37 cellular contexts compared by ENCODE assay signal in the genomic region with DNA sequence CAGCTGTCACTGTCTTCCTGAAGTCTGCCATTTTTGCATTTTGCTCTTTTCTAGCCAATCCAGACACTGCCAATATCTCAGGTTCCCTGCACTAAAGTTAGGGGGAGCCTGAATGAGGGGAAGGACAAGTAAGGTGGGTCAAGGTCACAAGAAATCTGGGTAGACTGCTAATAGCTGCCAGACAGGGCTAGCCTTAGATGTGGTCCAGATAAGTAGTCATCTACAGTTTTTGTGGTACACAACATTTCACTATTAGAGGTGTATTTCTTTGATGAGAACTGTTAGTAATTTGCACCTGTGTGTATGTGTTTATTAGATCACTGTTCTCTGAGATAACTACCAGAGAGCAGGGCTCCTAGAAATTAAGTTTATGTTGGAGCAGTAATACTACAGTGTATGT. TPM values are rescaled to one million over a fixed set of nuclear protein-coding genes. Genes with fewer than 3 reads are reported as not detected.
"Had no signal": no experiment of that assay in that cellular context is flagged by ENCODE, and none has a peak within 500 bp of the region (broad histone marks: within the 10 kb centered on the region; RNA-seq: fewer than 3 reads in every experiment).

No MANE protein-coding gene starts in this region.

- H3K4me3 ChIP-seq: adrenal gland, breast epithelium, coronary artery, dorsolateral prefrontal cortex, gastrocnemius medialis, heart left ventricle had no signal

- H3K27ac Mint-ChIP-seq: activated B cell treated with CpG ODN at 0.5 μM for 24 hours; activated CD4-positive, alpha-beta memory T cell treated with anti-CD3 and anti-CD28 coated beads for 36 hours; activated CD4-positive, alpha-beta T cell treated with anti-CD3 and anti-CD28 coated beads for 36 hours; activated CD4-positive, alpha-beta T cell treated with anti-CD3 and anti-CD28 coated beads, Interleukin-2, amount 10 ng/mL, durations not matched to agents 24 days and 14 days; activated CD8-positive, alpha-beta memory T cell treated with anti-CD3 and anti-CD28 coated beads, Interleukin-2, amount 10 ng/mL, durations not matched to agents 7 days and 5 days; activated CD8-positive, alpha-beta T cell treated with anti-CD3 and anti-CD28 coated beads, Interleukin-2, amount 10 ng/mL, durations not matched to agents 7 days and 5 days; activated naive CD4-positive, alpha-beta T cell treated with anti-CD3 and anti-CD28 coated beads for 36 hours; activated naive CD4-positive, alpha-beta T cell treated with anti-CD3 and anti-CD28 coated beads, Interleukin-2, amount 50 U/mL, for 24 hours; activated T-helper 1 cell treated with anti-CD3 and anti-CD28 coated beads, Interleukin-12 subunit alpha, Interleukin-12 subunit beta, Interleukin-2, Interleukin-4 antibody, amounts not matched to agents 30 ng/mL and 10 ng/mL and 1 ng/mL, durations not matched to agents 14 hours and 24 hours and 36 hours; activated T-helper 2 cell treated with anti-CD3 and anti-CD28 coated beads, Interferon-gamma antibody, Interleukin-2, Interleukin-4, amounts not matched to agents 10 μg/mL and 5 μg/mL and 100 μg/mL, durations not matched to agents 14 hours and 24 hours and 36 hours; brain; dendritic cell treated with granulocyte-macrophage colony-stimulating factor and Interleukin-4, amounts not matched to agents 40 ng/mL and 50 ng/mL, for 4 days; endodermal cell; T-helper 17 cell; T-helper 2 cell treated with Interferon-gamma antibody and Interleukin-4, amounts not matched to agents 5 μg/mL and 100 μg/mL, for 36 hours had no signal

- H3K36me3 Mint-ChIP-seq: activated CD4-positive, alpha-beta memory T cell treated with anti-CD3 and anti-CD28 coated beads for 36 hours; activated CD8-positive, alpha-beta memory T cell treated with anti-CD3 and anti-CD28 coated beads, Interleukin-2, amount 10 ng/mL, durations not matched to agents 7 days and 5 days; activated naive CD4-positive, alpha-beta T cell treated with anti-CD3 and anti-CD28 coated beads, Interleukin-2, amount 50 U/mL, for 24 hours; brain had no signal

- H3K27me3 ChIP-seq: foreskin keratinocyte, gastrocnemius medialis, heart left ventricle had no signal

- H3K4me1 ChIP-seq: adrenal gland, breast epithelium, foreskin keratinocyte had no signal

- H3K9me3 ChIP-seq: adrenal gland, breast epithelium, gastrocnemius medialis, heart left ventricle had no signal

- H3K9me3 Mint-ChIP-seq: activated B cell treated with CpG ODN at 0.5 μM for 24 hours; activated CD4-positive, alpha-beta memory T cell treated with anti-CD3 and anti-CD28 coated beads for 36 hours; activated naive CD4-positive, alpha-beta T cell treated with anti-CD3 and anti-CD28 coated beads for 36 hours; activated naive CD4-positive, alpha-beta T cell treated with anti-CD3 and anti-CD28 coated beads, Interleukin-2, amount 50 U/mL, for 24 hours; activated T-helper 1 cell treated with anti-CD3 and anti-CD28 coated beads, Interleukin-12 subunit alpha, Interleukin-12 subunit beta, Interleukin-2, Interleukin-4 antibody, amounts not matched to agents 30 ng/mL and 10 ng/mL and 1 ng/mL, durations not matched to agents 14 hours and 24 hours and 36 hours; activated T-helper 2 cell treated with anti-CD3 and anti-CD28 coated beads, Interferon-gamma antibody, Interleukin-2, Interleukin-4, amounts not matched to agents 10 μg/mL and 5 μg/mL and 100 μg/mL, durations not matched to agents 14 hours and 24 hours and 36 hours; central memory CD8-positive, alpha-beta T cell; dendritic cell treated with granulocyte-macrophage colony-stimulating factor and Interleukin-4, amounts not matched to agents 40 ng/mL and 50 ng/mL, for 4 days; endodermal cell; T-helper 2 cell treated with Interferon-gamma antibody and Interleukin-4, amounts not matched to agents 5 μg/mL and 100 μg/mL, for 36 hours had no signal

- H3K27ac ChIP-seq: adrenal gland, breast epithelium, coronary artery, dorsolateral prefrontal cortex, foreskin keratinocyte, gastrocnemius medialis, heart left ventricle, WERI-Rb-1 had no signal

- H3K4me1 Mint-ChIP-seq: activated CD8-positive, alpha-beta memory T cell treated with anti-CD3 and anti-CD28 coated beads, Interleukin-2, amount 10 ng/mL, durations not matched to agents 7 days and 5 days; activated naive CD4-positive, alpha-beta T cell treated with anti-CD3 and anti-CD28 coated beads, Interleukin-2, amount 50 U/mL, for 24 hours; central memory CD8-positive, alpha-beta T cell; T-helper 17 cell had no signal

- DNase-seq: activated B cell treated with CpG ODN at 0.5 μM for 24 hours; activated CD4-positive, alpha-beta memory T cell treated with anti-CD3 and anti-CD28 coated beads for 36 hours; activated CD4-positive, alpha-beta T cell treated with anti-CD3 and anti-CD28 coated beads for 36 hours; activated CD4-positive, alpha-beta T cell treated with anti-CD3 and anti-CD28 coated beads, Interleukin-2, amount 10 ng/mL, durations not matched to agents 24 days and 14 days; activated CD8-positive, alpha-beta memory T cell treated with anti-CD3 and anti-CD28 coated beads, Interleukin-2, amount 10 ng/mL, durations not matched to agents 7 days and 5 days; activated CD8-positive, alpha-beta memory T cell treated with anti-CD3 and anti-CD28 coated beads, Interleukin-2, amount 50 U/mL, for 4 hours; activated CD8-positive, alpha-beta T cell treated with anti-CD3 and anti-CD28 coated beads, Interleukin-2, amount 10 ng/mL, durations not matched to agents 7 days and 5 days; activated effector memory CD4-positive, alpha-beta T cell treated with anti-CD3 and anti-CD28 coated beads, Interleukin-2, amount 50 U/mL, for 16 hours; activated naive CD4-positive, alpha-beta T cell treated with anti-CD3 and anti-CD28 coated beads for 36 hours; activated T-cell treated with anti-CD3 and anti-CD28 coated beads, Interleukin-2, amount 50 U/mL, for 1 hour; activated T-cell treated with anti-CD3 and anti-CD28 coated beads, Interleukin-2, amount 50 U/mL, for 48 hours; adrenal gland; amygdala; aorta; dorsolateral prefrontal cortex; effector memory CD4-positive, alpha-beta T cell; endodermal cell; foreskin keratinocyte; gastrocnemius medialis; glutamatergic neuron; T-helper 1 cell; T-helper 17 cell; T1000; WERI-Rb-1 had no signal

- H3K36me3 ChIP-seq: adrenal gland, breast epithelium, gastrocnemius medialis, heart left ventricle, WERI-Rb-1 had no signal

- ATAC-seq: activated CD4-positive, alpha-beta T cell treated with anti-CD3 and anti-CD28 coated beads for 36 hours; activated CD4-positive, CD25-positive, alpha-beta regulatory T cell treated with anti-CD3 and anti-CD28 coated beads, Interleukin-2, amount 50 U/mL, for 24 hours; activated CD8-positive, alpha-beta memory T cell treated with anti-CD3 and anti-CD28 coated beads, Interleukin-2, amount 10 ng/mL, durations not matched to agents 7 days and 5 days; activated CD8-positive, alpha-beta T cell treated with anti-CD3 and anti-CD28 coated beads, Interleukin-2, amount 10 ng/mL, durations not matched to agents 7 days and 5 days; esophagus mucosa; foreskin keratinocyte; gastrocnemius medialis; heart left ventricle; T-helper 17 cell had no signal

- H3K27me3 Mint-ChIP-seq: activated B cell treated with CpG ODN at 0.5 μM for 24 hours; activated CD4-positive, alpha-beta memory T cell treated with anti-CD3 and anti-CD28 coated beads for 36 hours; activated CD4-positive, alpha-beta T cell treated with anti-CD3 and anti-CD28 coated beads, Interleukin-2, amount 10 ng/mL, durations not matched to agents 24 days and 14 days; activated CD8-positive, alpha-beta memory T cell treated with anti-CD3 and anti-CD28 coated beads, Interleukin-2, amount 10 ng/mL, durations not matched to agents 7 days and 5 days; activated naive CD4-positive, alpha-beta T cell treated with anti-CD3 and anti-CD28 coated beads, Interleukin-2, amount 50 U/mL, for 24 hours; central memory CD8-positive, alpha-beta T cell; dendritic cell treated with granulocyte-macrophage colony-stimulating factor and Interleukin-4, amounts not matched to agents 40 ng/mL and 50 ng/mL, for 4 days; T-helper 17 cell had no signal

- H3K4me3 Mint-ChIP-seq: activated B cell treated with CpG ODN at 0.5 μM for 24 hours; activated CD4-positive, alpha-beta memory T cell treated with anti-CD3 and anti-CD28 coated beads for 36 hours; activated CD4-positive, alpha-beta T cell treated with anti-CD3 and anti-CD28 coated beads for 36 hours; activated CD4-positive, alpha-beta T cell treated with anti-CD3 and anti-CD28 coated beads, Interleukin-2, amount 10 ng/mL, durations not matched to agents 24 days and 14 days; activated CD8-positive, alpha-beta memory T cell treated with anti-CD3 and anti-CD28 coated beads, Interleukin-2, amount 10 ng/mL, durations not matched to agents 7 days and 5 days; activated CD8-positive, alpha-beta T cell treated with anti-CD3 and anti-CD28 coated beads, Interleukin-2, amount 10 ng/mL, durations not matched to agents 7 days and 5 days; activated naive CD4-positive, alpha-beta T cell treated with anti-CD3 and anti-CD28 coated beads for 36 hours; activated naive CD4-positive, alpha-beta T cell treated with anti-CD3 and anti-CD28 coated beads, Interleukin-2, amount 50 U/mL, for 24 hours; activated T-helper 1 cell treated with anti-CD3 and anti-CD28 coated beads, Interleukin-12 subunit alpha, Interleukin-12 subunit beta, Interleukin-2, Interleukin-4 antibody, amounts not matched to agents 30 ng/mL and 10 ng/mL and 1 ng/mL, durations not matched to agents 14 hours and 24 hours and 36 hours; brain; central memory CD8-positive, alpha-beta T cell; dendritic cell treated with granulocyte-macrophage colony-stimulating factor and Interleukin-4, amounts not matched to agents 40 ng/mL and 50 ng/mL, for 4 days; endodermal cell; T-helper 17 cell; T-helper 2 cell treated with Interferon-gamma antibody and Interleukin-4, amounts not matched to agents 5 μg/mL and 100 μg/mL, for 36 hours had no signal

RNA-seq across cellular contexts. Expression of a gene that starts 9.4 kb away (rescaled TPM):
- total RNA-seq: activated B cell treated with CpG ODN at 0.5 μM for 24 hours; activated naive CD4-positive, alpha-beta T cell treated with anti-CD3 and anti-CD28 coated beads for 36 hours; activated T-helper 1 cell treated with anti-CD3 and anti-CD28 coated beads, Interleukin-12 subunit alpha, Interleukin-12 subunit beta, Interleukin-2, Interleukin-4 antibody, amounts not matched to agents 30 ng/mL and 10 ng/mL and 1 ng/mL, durations not matched to agents 14 hours and 24 hours and 36 hours; activated T-helper 2 cell treated with anti-CD3 and anti-CD28 coated beads, Interferon-gamma antibody, Interleukin-2, Interleukin-4, amounts not matched to agents 10 μg/mL and 5 μg/mL and 100 μg/mL, durations not matched to agents 14 hours and 24 hours and 36 hours; epithelial cell of proximal tubule had no signal
